ENCODE assay signal across 8 cellular contexts in the genomic region with DNA sequence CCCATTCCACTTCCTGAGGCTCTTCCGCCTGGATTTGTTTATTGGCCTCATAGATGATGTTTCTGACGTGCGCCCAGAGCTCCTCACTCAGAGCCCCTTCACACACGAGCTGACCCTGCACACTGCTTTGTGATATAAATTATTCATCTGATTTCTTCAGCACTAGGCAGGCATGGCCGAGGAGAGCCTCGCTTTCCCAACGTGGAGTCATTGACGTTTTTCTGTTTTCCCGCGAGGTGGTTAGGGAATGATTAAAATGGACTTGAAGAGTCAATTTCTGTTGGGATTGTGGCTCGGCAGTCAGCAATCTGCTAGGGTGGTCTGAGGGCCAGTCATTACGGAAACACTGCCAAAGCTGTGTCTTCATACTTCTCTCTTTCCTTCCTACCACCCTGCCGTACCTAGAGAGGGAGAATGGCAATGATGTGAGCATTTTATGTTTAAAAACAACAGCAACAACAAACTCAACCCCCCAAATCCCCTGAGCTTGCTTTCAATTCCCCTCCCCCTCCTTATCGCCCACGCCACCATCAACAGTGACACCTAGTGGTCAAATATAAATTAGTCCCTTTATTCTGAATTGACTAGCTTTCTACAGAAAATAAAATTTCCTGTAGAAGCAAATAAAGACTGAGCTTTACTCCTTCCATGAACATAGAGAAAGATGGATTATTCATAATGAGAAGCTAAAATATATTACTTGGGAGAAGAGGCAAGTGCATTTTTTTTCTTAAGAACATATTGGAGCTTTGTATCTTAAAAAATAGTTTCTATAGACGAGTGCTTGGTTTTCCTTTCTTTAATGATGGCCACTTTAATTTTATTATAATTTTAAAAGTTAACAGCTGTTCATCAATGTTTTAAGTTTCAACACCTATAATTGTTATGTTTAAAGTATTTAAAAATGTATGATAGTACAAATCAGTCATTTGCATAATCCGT.
DNase-seq lines count a peak whose midpoint lies in the region; ATAC-seq lines count a peak whose summit lies in the region.

No MANE protein-coding gene starts in this region.

- peak; percentile 72 for ATAC-seq in GM19455 (IDR thresholded peaks at IDR 0.05; ENCODE audit: unreplicated experiment)
- no peak for ATAC-seq in GM18858 (IDR thresholded peaks at IDR 0.05; ENCODE audit: unreplicated experiment)

- no peaks in the 10 kb centered on the region for H3K36me3 ChIP-seq in BLaER1

- H3K4me3 ChIP-seq in BLaER1, result peak overlapping the region; percentile 65

- H3K27ac ChIP-seq in BLaER1, result no peak overlapping the region; the same call in 1 of the 2 replicates

- H3K4me2 ChIP-seq in BLaER1, result peak overlapping the region; percentile 85

- H3K27me3 ChIP-seq in BLaER1, result no peaks in the 10 kb centered on the region

- no peaks in the 10 kb centered on the region for H3K9me3 ChIP-seq in BLaER1

- peak; percentile 84 for DNase-seq in NCI-H1694 treated with DMSO at 0.1 percent for 48 hours (lab: John Stamatoyannopoulos, UW)
- DNase-seq in UCSD-AML1 (lab: John Stamatoyannopoulos, UW; ENCODE audit: unreplicated experiment), result peak; percentile 48
- peak; percentile 52 for DNase-seq in dedifferentiated amniotic fluid mesenchymal stem cell (ENCODE audit: extremely low spot score)
- DNase-seq in kidney tubule cell (ENCODE audit: low spot score), result peak; percentile 65
- peak; percentile 14 for DNase-seq in stimulated activated CD4-positive, alpha-beta T cell treated with anti-CD3 and anti-CD28 coated beads, Interleukin-4, amount 100 ng/mL, for 1 hour

- peak overlapping the region; percentile 65; the same call in 1 of the 2 replicates for H3K9ac ChIP-seq in BLaER1

- H4K20me1 ChIP-seq in BLaER1, result no peaks in the 10 kb centered on the region

- H3K4me1 ChIP-seq in BLaER1, result no peaks in the 10 kb centered on the region

Comparison
In these comparisons a context has a peak if more than half of its experiments do, and no peak if none do; other contexts are left out.
1. DNase-seq: peak in every context shown above with its lines; median percentile 84 in NCI-H1694 treated with DMSO at 0.1 percent for 48 hours; 65 in kidney tubule cell; 52 in dedifferentiated amniotic fluid mesenchymal stem cell; 48 in UCSD-AML1; 14 in stimulated activated CD4-positive, alpha-beta T cell treated with anti-CD3 and anti-CD28 coated beads, Interleukin-4, amount 100 ng/mL, for 1 hour.